ENCODE assay signal across 8 cellular contexts in genomic region chr7:2645274-2645868, GRCh38. TPM values are rescaled to one million over a fixed set of nuclear protein-coding genes. Genes with fewer than 3 reads are reported as not detected.
DNase-seq lines count a peak whose midpoint lies in the region; ATAC-seq lines count a peak whose summit lies in the region.

No MANE protein-coding gene starts in this region.

- peaks cover 14% of the 10 kb centered on the region for H3K4me1 Mint-ChIP-seq in activated CD4-positive, alpha-beta memory T cell treated with anti-CD3 and anti-CD28 coated beads for 36 hours (ENCODE audit: low read depth)
- peaks cover 34 to 45% (median 42%) of the 10 kb centered on the region in 3 donors for H3K4me1 Mint-ChIP-seq in naive B cell

- no peaks in the 10 kb centered on the region for H3K27me3 Mint-ChIP-seq in activated CD4-positive, alpha-beta memory T cell treated with anti-CD3 and anti-CD28 coated beads for 36 hours
- no peaks in the 10 kb centered on the region for H3K27me3 Mint-ChIP-seq in naive B cell

- no peaks in the 10 kb centered on the region for H3K36me3 Mint-ChIP-seq in activated CD4-positive, alpha-beta memory T cell treated with anti-CD3 and anti-CD28 coated beads for 36 hours
- no peaks in the 10 kb centered on the region for H3K36me3 Mint-ChIP-seq in naive B cell

- ATAC-seq in HG03442 (IDR thresholded peaks at IDR 0.05; ENCODE audit: unreplicated experiment) (peak; percentile 46), naive B cell (ENCODE audit: low read depth in 2 of 2) (peak; percentile 40 to 43)

- CTCF ChIA-PET in activated CD4-positive, alpha-beta memory T cell treated with anti-CD3 and anti-CD28 coated beads for 36 hours (lab: Charles Lee): interaction anchor here (1.0 to 2.3 kb wide), 2 partner anchors 25 to 65 kb away, joined by 3 to 8 read pairs; no protein-coding TSS in a partner anchor

- H3K27ac Mint-ChIP-seq in activated CD4-positive, alpha-beta memory T cell treated with anti-CD3 and anti-CD28 coated beads for 36 hours: no peak overlapping the region
- peak overlapping the region in 5 of 6 donors; percentile 76 to 92 (median 85) for H3K27ac Mint-ChIP-seq in naive B cell

- POLR2A ChIA-PET in activated CD4-positive, alpha-beta memory T cell treated with anti-CD3 and anti-CD28 coated beads for 36 hours (lab: Charles Lee): no interaction called here

- intact Hi-C loops in activated CD4-positive, alpha-beta memory T cell treated with anti-CD3 and anti-CD28 coated beads for 36 hours (cut with micrococcal nuclease): no loop called here

- H3K9me3 Mint-ChIP-seq in activated CD4-positive, alpha-beta memory T cell treated with anti-CD3 and anti-CD28 coated beads for 36 hours: no peaks in the 10 kb centered on the region
- H3K9me3 Mint-ChIP-seq in naive B cell: no peaks in the 10 kb centered on the region

- H3K4me3 Mint-ChIP-seq in activated CD4-positive, alpha-beta memory T cell treated with anti-CD3 and anti-CD28 coated beads for 36 hours: no peak overlapping the region
- peak overlapping the region; percentile 64 to 95 (median 88) for H3K4me3 Mint-ChIP-seq in naive B cell

- peak; percentile 7 for DNase-seq in activated naive CD4-positive, alpha-beta T cell treated with Interleukin-2 at 50 U/mL for 16 hours
- no peak for DNase-seq in activated naive CD4-positive, alpha-beta T cell treated with anti-CD3 and anti-CD28 coated beads, Interleukin-2, amount 50 U/mL, for 16 hours
- peak; percentile 46 for DNase-seq in activated CD4-positive, alpha-beta memory T cell treated with anti-CD3 and anti-CD28 coated beads for 36 hours
- DNase-seq in naive B cell (peak; percentile 61), NCI-H82 treated with DMSO at 0.1 percent for 48 hours (lab: John Stamatoyannopoulos, UW; ENCODE audit: unreplicated experiment) (no peak), OCI-M2 (lab: John Stamatoyannopoulos, UW; ENCODE audit: unreplicated experiment) (no peak), NCI-H1930 (lab: John Stamatoyannopoulos, UW) (no peak)

RNA-seq across cellular contexts. Expression of gene TTYH3, which starts 13.6 kb away (rescaled TPM):
- 10 to 100 TPM; 13.5 to 14.8 TPM for total RNA-seq in activated CD4-positive, alpha-beta memory T cell treated with anti-CD3 and anti-CD28 coated beads for 36 hours
- polyA plus RNA-seq in naive B cell (ENCODE audit: low read depth in 6 of 6): 1 to 10 TPM; 1.2 to 4.4 (median 2.5) TPM

RNA-seq across cellular contexts. Expression of gene AMZ1, which starts 42.6 kb away (rescaled TPM):
- under 1 TPM; 0.83 to 0.94 TPM for total RNA-seq in activated CD4-positive, alpha-beta memory T cell treated with anti-CD3 and anti-CD28 coated beads for 36 hours
- 1 to 10 TPM in 5 of 6 donors, not detected in 1; 1.4 to 3.3 (median 2.7) TPM for polyA plus RNA-seq in naive B cell (ENCODE audit: low read depth in 6 of 6)

Comparison
In these comparisons a context has a peak if more than half of its experiments do, and no peak if none do; other contexts are left out.
1. DNase-seq: peak in activated naive CD4-positive, alpha-beta T cell treated with Interleukin-2 at 50 U/mL for 16 hours (single experiment), activated CD4-positive, alpha-beta memory T cell treated with anti-CD3 and anti-CD28 coated beads for 36 hours (single experiment) and naive B cell (single experiment); none in activated naive CD4-positive, alpha-beta T cell treated with anti-CD3 and anti-CD28 coated beads, Interleukin-2, amount 50 U/mL, for 16 hours (single experiment), NCI-H82 treated with DMSO at 0.1 percent for 48 hours (single experiment), OCI-M2 (single experiment) and NCI-H1930 (0 of 2).